ENCODE assay signal across 17 cellular contexts in the genomic region with DNA sequence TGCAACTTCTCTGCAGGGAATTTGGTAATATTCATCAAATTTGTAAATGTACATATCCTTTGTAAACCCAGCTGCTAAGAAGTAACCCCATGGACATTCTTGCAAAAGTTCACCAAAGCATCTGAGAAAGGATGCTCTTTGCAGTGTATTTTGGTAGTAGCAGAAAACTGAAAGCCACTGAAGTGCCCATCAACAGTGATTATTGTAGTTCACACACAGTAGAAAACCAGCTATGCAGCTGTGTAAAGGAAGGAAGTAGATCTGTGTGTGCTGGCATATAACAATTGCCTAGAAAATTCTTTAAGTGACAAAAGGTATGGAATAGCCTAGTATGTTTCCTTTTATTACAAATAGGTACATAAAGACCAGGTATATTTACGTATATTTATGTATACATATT.
"Had no signal": no experiment of that assay in that cellular context is flagged by ENCODE, and none has a peak within 500 bp of the region (broad histone marks: within the 10 kb centered on the region; RNA-seq: fewer than 3 reads in every experiment).

No MANE protein-coding gene starts in this region.

- ATAC-seq: left colon, left ventricle myocardium superior, pancreas, right cardiac atrium had no signal

- DNase-seq: dorsolateral prefrontal cortex; effector CD8-positive, alpha-beta T cell; foreskin melanocyte; head of caudate nucleus; left colon; left ventricle myocardium superior; mesenchymal stem cell; naive B cell; occipital lobe; pancreas; right cardiac atrium; small intestine; stimulated activated CD4-positive, alpha-beta T cell treated with anti-CD3 and anti-CD28 coated beads, Interleukin-12 subunit alpha, Interleukin-12 subunit beta, amount 100 ng/mL, for 4 hours; stimulated activated naive CD4-positive, alpha-beta T cell; stomach; substantia nigra; transverse colon had no signal
